Comparison of ENCODE assay signal across 2 cellular contexts in genomic region chr14:104582649-104583048, GRCh38.
TF ChIP-seq lines count a peak whose summit lies in the region.

No MANE protein-coding gene starts in this region.

TF ChIP-seq in liver, 16 proteins besides CTCF, POLR2A, EP300 and RAD21:
- TF ChIP-seq RXRA (IDR thresholded peaks at IDR 0.05) (peak in 1 of 2 donors; percentile 25), ATF3 (IDR thresholded peaks at IDR 0.05) (no peak), REST (IDR thresholded peaks at IDR 0.05) (no peak), TAF1 (conservative IDR thresholded peaks at IDR 0.05) (no peak), NR2F2 (IDR thresholded peaks at IDR 0.05) (peak; percentile 80), GABPA (IDR thresholded peaks at IDR 0.05 in 1 of 2, conservative IDR thresholded peaks at IDR 0.05 in 1 of 2) (no peak)
TF ChIP-seq in liver: peak in this region for 2.

TF ChIP-seq in HepG2, 621 proteins besides CTCF, POLR2A, EP300 and RAD21:
- TF ChIP-seq RFXAP (CRISPR knock-in tag; IDR thresholded peaks at IDR 0.05; ENCODE audit: borderline replicate concordance) (no peak), ZNF782 (CRISPR knock-in tag; IDR thresholded peaks at IDR 0.05; ENCODE audit: borderline replicate concordance) (no peak), ETV6 (CRISPR knock-in tag; conservative IDR thresholded peaks at IDR 0.05) (no peak), CREB1 (IDR thresholded peaks at IDR 0.05) (no peak), CREB1 (CRISPR knock-in tag; IDR thresholded peaks at IDR 0.05) (no peak)
